9 cellular contexts compared by ENCODE assay signal in genomic region chr3:65732060-65732933, GRCh38.
A peak's percentile ranks its signal among the peaks of the same experiment; 100 is the strongest.
DNase-seq lines count a peak whose midpoint lies in the region; ATAC-seq, FAIRE-seq and TF ChIP-seq lines count a peak whose summit lies in the region.
"Had no signal": no experiment of that assay in that cellular context is flagged by ENCODE, and none has a peak within 500 bp of the region (broad histone marks: within the 10 kb centered on the region; RNA-seq: fewer than 3 reads in every experiment).

No MANE protein-coding gene starts in this region.

- H3K36me3 Mint-ChIP-seq in MCF 10A (ENCODE audit: insufficient read depth, unreplicated experiment), result no peaks in the 10 kb centered on the region
- no peaks in the 10 kb centered on the region for H3K36me3 Mint-ChIP-seq in activated CD4-positive, alpha-beta memory T cell treated with anti-CD3 and anti-CD28 coated beads, Interleukin-2, amount 10 ng/mL, durations not matched to agents 7 days and 5 days (ENCODE audit: low read depth)

- no peaks in the 10 kb centered on the region for H3K9me3 ChIP-seq in keratinocyte (ENCODE audit: control insufficient read depth, low read depth, low read length)
- H3K9me3 ChIP-seq in testis, result no peaks in the 10 kb centered on the region

- TF ChIP-seq CTCF in MCF 10A (IDR thresholded peaks at IDR 0.05; ENCODE audit: unreplicated experiment) (peak; percentile 69), keratinocyte (optimal IDR thresholded peaks at IDR 0.05 in 1 of 3, IDR thresholded peaks at IDR 0.05 in 1 of 3, conservative IDR thresholded peaks at IDR 0.05 in 1 of 3; ENCODE audit: extremely low read depth in 1 of 3, insufficient read depth in 2 of 3, low read length in 3 of 3) (peak; percentile 45 to 72 (median 70)), testis (IDR thresholded peaks at IDR 0.05) (peak; percentile 51 to 66 (median 56))

- DNase-seq in ELF-1 (ENCODE audit: low read depth, low spot score), result peak; percentile 50
- peak; percentile 46 to 67 for DNase-seq in NCI-H524 (lab: John Stamatoyannopoulos, UW)
- peak; percentile 71 for DNase-seq in MCF 10A (ENCODE audit: unreplicated experiment)
- DNase-seq in keratinocyte (ENCODE audit: low read depth, low spot score), result peak; percentile 5
- DNase-seq in testis, result peak; percentile 19
- DNase-seq in activated CD4-positive, alpha-beta memory T cell treated with anti-CD3 and anti-CD28 coated beads, Interleukin-2, amount 10 ng/mL, durations not matched to agents 7 days and 5 days, result no peak

- H3K4me3 Mint-ChIP-seq in MCF 10A (ENCODE audit: unreplicated experiment), result no peak overlapping the region
- H3K4me3 Mint-ChIP-seq in activated CD4-positive, alpha-beta memory T cell treated with anti-CD3 and anti-CD28 coated beads, Interleukin-2, amount 10 ng/mL, durations not matched to agents 7 days and 5 days, result no peak overlapping the region
- H3K4me3 Mint-ChIP-seq: stimulated activated naive CD8-positive, alpha-beta T cell treated with anti-CD3 and anti-CD28 coated beads, Interleukin-15, Interleukin-2, amounts not matched to agents 100 ng/mL and 50 ng/mL, for 24 hours had no signal

- H3K36me3 ChIP-seq in keratinocyte (ENCODE audit: control insufficient read depth in 2 of 2, extremely low read depth in 1 of 2, insufficient read depth in 2 of 2, low read length in 2 of 2) (no peaks in the 10 kb centered on the region), testis (ENCODE audit: low read depth, missing control alignments) (no peaks in the 10 kb centered on the region)

- FAIRE-seq in keratinocyte (lab: Jason Lieb, UNC), result peak; percentile 61

- no peaks in the 10 kb centered on the region for H3K9me3 Mint-ChIP-seq in MCF 10A (ENCODE audit: unreplicated experiment)
- H3K9me3 Mint-ChIP-seq in activated CD4-positive, alpha-beta memory T cell treated with anti-CD3 and anti-CD28 coated beads, Interleukin-2, amount 10 ng/mL, durations not matched to agents 7 days and 5 days, result no peaks in the 10 kb centered on the region
- H3K9me3 Mint-ChIP-seq: stimulated activated naive CD8-positive, alpha-beta T cell treated with anti-CD3 and anti-CD28 coated beads, Interleukin-15, Interleukin-2, amounts not matched to agents 100 ng/mL and 50 ng/mL, for 24 hours had no signal

- intact Hi-C loops in MCF 10A (cut with micrococcal nuclease), result loop anchor here (1.0 to 2.0 kb wide), 5 partner anchors 59 to 1199 kb away; no protein-coding TSS in a partner anchor
- intact Hi-C loops in testis (cut with DNase I; ENCODE audit: low total_unique reads), result no loop called here

- dilution Hi-C loops in keratinocyte (cut with MboI; ENCODE audit: extremely low pct_ligation_motif_present, low sequenced_read_pairs), result no loop called here

- H3K9me1 ChIP-seq in keratinocyte (ENCODE audit: control insufficient read depth, extremely low read depth, insufficient read depth, low read length), result no peaks in the 10 kb centered on the region

- H3K4me3 ChIP-seq in keratinocyte (ENCODE audit: control insufficient read depth in 2 of 3, extremely low read depth in 1 of 3, insufficient read depth in 2 of 3, low read depth in 1 of 3, low read length in 3 of 3) (no peak overlapping the region), testis (no peak overlapping the region)

- no peak overlapping the region for H3K9ac ChIP-seq in keratinocyte (ENCODE audit: control insufficient read depth, extremely low read depth, insufficient read depth, low read length)

- ATAC-seq in GM19397 (IDR thresholded peaks at IDR 0.05; ENCODE audit: unreplicated experiment) (peak; percentile 94), HG03175 (IDR thresholded peaks at IDR 0.05; ENCODE audit: unreplicated experiment) (peak; percentile 95)

- H3K4me1 Mint-ChIP-seq in MCF 10A (ENCODE audit: insufficient read depth, unreplicated experiment), result no peaks in the 10 kb centered on the region
- H3K4me1 Mint-ChIP-seq in activated CD4-positive, alpha-beta memory T cell treated with anti-CD3 and anti-CD28 coated beads, Interleukin-2, amount 10 ng/mL, durations not matched to agents 7 days and 5 days, result no peaks in the 10 kb centered on the region

- H3K27ac Mint-ChIP-seq in MCF 10A (ENCODE audit: low read depth, unreplicated experiment), result no peak overlapping the region
- H3K27ac Mint-ChIP-seq in activated CD4-positive, alpha-beta memory T cell treated with anti-CD3 and anti-CD28 coated beads, Interleukin-2, amount 10 ng/mL, durations not matched to agents 7 days and 5 days, result no peak overlapping the region
- H3K27ac Mint-ChIP-seq: stimulated activated naive CD8-positive, alpha-beta T cell treated with anti-CD3 and anti-CD28 coated beads, Interleukin-15, Interleukin-2, amounts not matched to agents 100 ng/mL and 50 ng/mL, for 24 hours had no signal

- TF ChIP-seq POLR2A in testis (IDR thresholded peaks at IDR 0.05), result no peak

- H3K27me3 ChIP-seq in keratinocyte (ENCODE audit: control insufficient read depth, extremely low read depth, insufficient read depth, low read length), result no peaks in the 10 kb centered on the region
- no peaks in the 10 kb centered on the region for H3K27me3 ChIP-seq in testis

- H3K4me2 ChIP-seq in keratinocyte (ENCODE audit: control insufficient read depth, extremely low read depth, insufficient read depth, low read depth, low read length), result peak overlapping the region; percentile 39

- no peaks in the 10 kb centered on the region for H3K27me3 Mint-ChIP-seq in MCF 10A (ENCODE audit: insufficient read depth, unreplicated experiment)
- no peaks in the 10 kb centered on the region for H3K27me3 Mint-ChIP-seq in activated CD4-positive, alpha-beta memory T cell treated with anti-CD3 and anti-CD28 coated beads, Interleukin-2, amount 10 ng/mL, durations not matched to agents 7 days and 5 days

- H2AFZ ChIP-seq in keratinocyte (ENCODE audit: control insufficient read depth, low read length), result no peak overlapping the region

- H4K20me1 ChIP-seq in keratinocyte (ENCODE audit: control insufficient read depth, extremely low read depth, insufficient read depth, low read length), result no peaks in the 10 kb centered on the region

- H3K27ac ChIP-seq in keratinocyte (ENCODE audit: control insufficient read depth, insufficient read depth, low read length) (no peak overlapping the region), testis (no peak overlapping the region)

- CTCF ChIA-PET in MCF 10A (lab: Yijun Ruan, JAX), result interaction anchor here (0.6 to 3.9 kb wide), 40 partner anchors 10 to 1209 kb away, joined by 3 to 43 read pairs (median 4); no protein-coding TSS in a partner anchor
- CTCF ChIA-PET in activated CD4-positive, alpha-beta memory T cell treated with anti-CD3 and anti-CD28 coated beads, Interleukin-2, amount 10 ng/mL, durations not matched to agents 7 days and 5 days (lab: Charles Lee), result interaction anchor here (0.5 to 1.7 kb wide), 5 partner anchors 9 to 1146 kb away, joined by 3 to 7 read pairs (median 5); no protein-coding TSS in a partner anchor

- 31% methylated on average over 6 of the region's 6 CpGs for WGBS in testis, 2 donors

- no peaks in the 10 kb centered on the region for H3K4me1 ChIP-seq in keratinocyte (ENCODE audit: control insufficient read depth, extremely low read depth, insufficient read depth, low read length)
- H3K4me1 ChIP-seq in testis, result no peaks in the 10 kb centered on the region

- no peaks in the 10 kb centered on the region for H3K79me2 ChIP-seq in keratinocyte (ENCODE audit: control insufficient read depth, insufficient read depth, low read length)

- POLR2A ChIA-PET in MCF 10A (lab: Yijun Ruan, JAX), result no interaction called here
- POLR2A ChIA-PET in activated CD4-positive, alpha-beta memory T cell treated with anti-CD3 and anti-CD28 coated beads, Interleukin-2, amount 10 ng/mL, durations not matched to agents 7 days and 5 days (lab: Charles Lee), result no interaction called here

- no TSS peak for BruUV-seq in MCF 10A (replicated peaks; lab: Mats Ljungman, UMichigan)
